11 cellular contexts compared by ENCODE assay signal in the genomic region with DNA sequence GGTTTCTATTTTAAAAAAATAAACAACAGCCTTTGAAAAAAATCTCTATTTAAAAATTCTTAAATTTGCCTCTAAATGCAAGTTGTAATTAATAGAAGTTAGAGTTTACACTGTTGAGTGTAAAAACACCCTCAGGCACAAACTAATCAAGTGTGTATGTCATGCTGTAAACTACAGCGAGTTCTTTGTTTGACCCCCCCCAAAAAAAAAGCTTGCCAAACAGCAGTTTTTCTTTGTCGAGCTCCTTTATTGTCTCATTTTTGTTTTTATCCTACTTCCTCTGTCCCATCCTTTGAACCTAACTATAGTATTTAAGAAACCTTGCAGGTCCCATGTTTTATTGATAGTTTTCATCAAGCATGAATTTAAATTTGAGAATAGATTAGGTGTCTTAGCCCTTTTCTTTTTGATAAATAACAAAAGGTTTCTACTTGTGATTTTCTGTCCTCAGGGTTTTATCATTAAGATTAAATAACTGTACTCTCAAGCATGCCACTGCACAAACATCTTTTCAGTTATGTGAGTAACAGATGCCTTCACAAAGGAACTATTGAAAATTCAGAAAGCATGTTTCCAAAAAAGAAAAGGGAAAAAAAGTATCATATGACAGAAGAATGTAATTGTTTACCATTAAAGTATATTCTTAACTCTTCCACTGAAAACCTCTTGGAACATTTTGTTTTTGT.
A peak's percentile ranks its signal among the peaks of the same experiment; 100 is the strongest.
DNase-seq lines count a peak whose midpoint lies in the region; ATAC-seq and TF ChIP-seq lines count a peak whose summit lies in the region.
"Had no signal": no experiment of that assay in that cellular context is flagged by ENCODE, and none has a peak within 500 bp of the region (broad histone marks: within the 10 kb centered on the region; RNA-seq: fewer than 3 reads in every experiment).

No MANE protein-coding gene starts in this region.

- ATAC-seq in gastrocnemius medialis: no peak
- ATAC-seq in HG02870 (IDR thresholded peaks at IDR 0.05; ENCODE audit: unreplicated experiment): no peak

- no peaks in the 10 kb centered on the region for H3K9me3 Mint-ChIP-seq in CD8-positive, alpha-beta memory T cell

- no CpG with 5 or more reads among the region's 2 CpGs for WGBS in neuronal stem cell (ENCODE audit: extremely low coverage in 2 of 2, insufficient read length in 2 of 2, insufficient replicate concordance in 1 of 2), 2 donors

- no peak overlapping the region for H3K4me3 Mint-ChIP-seq in CD8-positive, alpha-beta memory T cell

- no peaks in the 10 kb centered on the region for H3K9me2 ChIP-seq in OCI-LY7 (ENCODE audit: insufficient read depth, low read length)

- no TSS peak for BruUV-seq in OCI-LY7 (replicated peaks; lab: Mats Ljungman, UMichigan)

- POLR2A ChIA-PET in CD8-positive, alpha-beta memory T cell (lab: Charles Lee): interaction anchor here (0.6 to 1.0 kb wide), 2 partner anchors 34 to 175 kb away, joined by 3 to 7 read pairs; no protein-coding TSS in a partner anchor
- POLR2A ChIA-PET in OCI-LY7 (lab: Charles Lee): interaction anchor here (0.6 to 1.3 kb wide), 4 partner anchors 9 to 31 kb away, joined by 3 to 4 read pairs (median 4); no protein-coding TSS in a partner anchor

- TF ChIP-seq CTCF in OCI-LY7 (conservative IDR thresholded peaks at IDR 0.05; ENCODE audit: low read length) (no peak), gastrocnemius medialis (IDR thresholded peaks at IDR 0.05 in 4 of 5, conservative IDR thresholded peaks at IDR 0.05 in 1 of 5) (no peak)

- H3K23ac ChIP-seq in neuronal stem cell (ENCODE audit: low read depth, low read length, poor library complexity): no peak overlapping the region

- no peaks in the 10 kb centered on the region for H3K79me1 ChIP-seq in neuronal stem cell (ENCODE audit: low read depth, low read length)

- no peak overlapping the region for H4K8ac ChIP-seq in neuronal stem cell (ENCODE audit: low read depth, low read length)

- no peak for TF ChIP-seq POLR2A in gastrocnemius medialis (IDR thresholded peaks at IDR 0.05)

- no peak overlapping the region for H2BK15ac ChIP-seq in neuronal stem cell (ENCODE audit: low read length)

- H2BK12ac ChIP-seq in neuronal stem cell (ENCODE audit: low read length): no peak overlapping the region

- peaks cover 13% of the 10 kb centered on the region; the same call in 1 of the 2 replicates for H3K79me2 ChIP-seq in OCI-LY7 (ENCODE audit: insufficient read depth, low read depth, low read length)

- H4K20me1 ChIP-seq in OCI-LY7 (ENCODE audit: insufficient read depth, low read length): no peaks in the 10 kb centered on the region

- no peak for DNase-seq in CD8-positive, alpha-beta memory T cell
- DNase-seq in OCI-LY7 (ENCODE audit: low spot score): no peak
- DNase-seq in epithelial cell of prostate (ENCODE audit: low read depth, low spot score): no peak
- DNase-seq in gastrocnemius medialis: no peak
- DNase-seq in cerebellar nuclear complex (lab: John Stamatoyannopoulos, UW): no peak
- DNase-seq in neuronal stem cell (ENCODE audit: low spot score): no peak
- no peak for DNase-seq in stimulated activated CD4-positive, alpha-beta T cell treated with anti-CD3 and anti-CD28 coated beads, Interleukin-12 subunit alpha, Interleukin-12 subunit beta, amount 100 ng/mL, for 4 hours
- DNase-seq: activated CD4-positive, alpha-beta T cell treated with anti-CD3 and anti-CD28 coated beads for 4 hours; NCI-H2081 treated with DMSO at 0.1 percent for 48 hours; Peyer's patch had no signal

- H3K4ac ChIP-seq in neuronal stem cell (ENCODE audit: low read length): no peak overlapping the region

- no peak overlapping the region for H3K9ac ChIP-seq in neuronal stem cell (ENCODE audit: low read depth, low read length, poor library complexity)

- peaks cover under 1% of the 10 kb centered on the region for H3K36me3 ChIP-seq in CD8-positive, alpha-beta memory T cell (ENCODE audit: insufficient read depth, low read length)
- H3K36me3 ChIP-seq in OCI-LY7 (ENCODE audit: insufficient read depth, low read length) (peaks cover 68% of the 10 kb centered on the region), gastrocnemius medialis (peaks cover 11 to 67% of the 10 kb centered on the region in 2 donors), neuronal stem cell (replicated peaks in 1 of 2; ENCODE audit: control insufficient read depth in 2 of 2, insufficient read depth in 2 of 2, low read length in 2 of 2) (peaks cover 0 to 28% of the 10 kb centered on the region in 2 donors)

- no peak overlapping the region for H3K4me3 ChIP-seq in CD8-positive, alpha-beta memory T cell (ENCODE audit: low read length)
- H3K4me3 ChIP-seq in OCI-LY7 (ENCODE audit: low read depth, low read length, poor library complexity, severe bottlenecking) (no peak overlapping the region), gastrocnemius medialis (peak overlapping the region in 1 of 4 donors; percentile 22), neuronal stem cell (ENCODE audit: low read length in 2 of 2) (no peak overlapping the region)
- H3K4me3 ChIP-seq: Peyer's patch had no signal

- H3K18ac ChIP-seq in neuronal stem cell (ENCODE audit: low read length): no peak overlapping the region

- peaks cover 57 to 76% (median 68%) of the 10 kb centered on the region in 3 donors for H3K4me1 Mint-ChIP-seq in CD8-positive, alpha-beta memory T cell

- H3K27ac Mint-ChIP-seq in CD8-positive, alpha-beta memory T cell: peak overlapping the region in 5 of 8 donors; percentile 44 to 88 (median 56)

- CTCF ChIA-PET in CD8-positive, alpha-beta memory T cell (lab: Charles Lee): interaction anchor here (0.6 kb wide), 1 partner anchor 165 kb away, joined by 3 read pairs; no protein-coding TSS in a partner anchor
- CTCF ChIA-PET in OCI-LY7 (lab: Charles Lee; ENCODE audit: unreplicated experiment): interaction anchor here (0.6 kb wide), 1 partner anchor 161 kb away, joined by 3 read pairs; no protein-coding TSS in a partner anchor

- in situ Hi-C loops in gastrocnemius medialis (cut with MboI; ENCODE audit: low sequenced_read_pairs in 4 of 4): loop anchor here in 1 of 4 donors (25.0 kb wide), 1 partner anchor 1185 kb away; no protein-coding TSS in a partner anchor

- no peak overlapping the region for H3K14ac ChIP-seq in neuronal stem cell (ENCODE audit: low read length)

- no peak overlapping the region for H3K27ac ChIP-seq in CD8-positive, alpha-beta memory T cell (ENCODE audit: low read depth, low read length)
- H3K27ac ChIP-seq in OCI-LY7 (ENCODE audit: low read depth, low read length, poor library complexity, severe bottlenecking) (peak overlapping the region; percentile 4), epithelial cell of prostate (peak overlapping the region; percentile 90), gastrocnemius medialis (peak overlapping the region; percentile 95 to 99 (median 96)), neuronal stem cell (replicated peaks; ENCODE audit: low read length) (no peak overlapping the region)

- H3K4me2 ChIP-seq in OCI-LY7 (ENCODE audit: low read length): no peak overlapping the region
- H3K4me2 ChIP-seq in neuronal stem cell (ENCODE audit: insufficient read depth, low read length, poor library complexity, severe bottlenecking): no peak overlapping the region

- no peaks in the 10 kb centered on the region for H3K27me3 Mint-ChIP-seq in CD8-positive, alpha-beta memory T cell

- peaks cover 21% of the 10 kb centered on the region for H3K4me1 ChIP-seq in CD8-positive, alpha-beta memory T cell (ENCODE audit: insufficient read depth, low read length)
- H3K4me1 ChIP-seq in OCI-LY7 (ENCODE audit: insufficient read depth, low read length, poor library complexity, severe bottlenecking) (peaks cover 45% of the 10 kb centered on the region), gastrocnemius medialis (peaks cover 98 to 99% of the 10 kb centered on the region in 2 donors), neuronal stem cell (ENCODE audit: control insufficient read depth in 2 of 2, insufficient read depth in 1 of 2, low read depth in 1 of 2, low read length in 2 of 2) (peaks cover 0 to 19% of the 10 kb centered on the region in 2 donors)

- H3K9me3 ChIP-seq in CD8-positive, alpha-beta memory T cell (ENCODE audit: low read length): no peaks in the 10 kb centered on the region
- H3K9me3 ChIP-seq in OCI-LY7 (ENCODE audit: low read length) (no peaks in the 10 kb centered on the region), gastrocnemius medialis (no peaks in the 10 kb centered on the region), neuronal stem cell (replicated peaks in 1 of 2; ENCODE audit: control insufficient read depth in 2 of 2, insufficient read depth in 1 of 2, low read depth in 1 of 2, low read length in 2 of 2) (no peaks in the 10 kb centered on the region)
- H3K9me3 ChIP-seq: Peyer's patch had no signal

- no peak overlapping the region for H4K91ac ChIP-seq in neuronal stem cell (ENCODE audit: low read depth, low read length, poor library complexity)

- peaks cover 4 to 68% (median 27%) of the 10 kb centered on the region in 3 donors for H3K36me3 Mint-ChIP-seq in CD8-positive, alpha-beta memory T cell

- H2AFZ ChIP-seq in OCI-LY7 (ENCODE audit: low read length): no peak overlapping the region
- H2AFZ ChIP-seq in neuronal stem cell (ENCODE audit: low read length): no peak overlapping the region

- H2BK5ac ChIP-seq in neuronal stem cell (ENCODE audit: low read length): no peak overlapping the region

- intact Hi-C loops in OCI-LY7 (cut with micrococcal nuclease; ENCODE audit: unreplicated experiment) (no loop called here), gastrocnemius medialis (cut with DNase I; ENCODE audit: low total_unique reads) (loop anchor here (10.0 kb wide), 1 partner anchor 913 kb away; no protein-coding TSS in a partner anchor)

- H3K27me3 ChIP-seq in CD8-positive, alpha-beta memory T cell (ENCODE audit: insufficient read depth, low read length, poor library complexity, severe bottlenecking): no peaks in the 10 kb centered on the region
- H3K27me3 ChIP-seq in gastrocnemius medialis (no peaks in the 10 kb centered on the region), neuronal stem cell (ENCODE audit: control insufficient read depth in 3 of 3, insufficient read depth in 3 of 3, low read depth in 1 of 3, low read length in 3 of 3) (no peaks in the 10 kb centered on the region)
- H3K27me3 ChIP-seq: Peyer's patch had no signal

- H2AK5ac ChIP-seq in neuronal stem cell (ENCODE audit: low read depth, low read length): no peak overlapping the region

- H2BK120ac ChIP-seq in neuronal stem cell (ENCODE audit: low read depth, low read length): no peak overlapping the region

Comparison
In these comparisons a context has a peak if more than half of its experiments do, and no peak if none do; other contexts are left out.
1. H3K27ac ChIP-seq: peak in OCI-LY7 (single experiment), epithelial cell of prostate (single experiment) and gastrocnemius medialis (4 of 4); none in CD8-positive, alpha-beta memory T cell (single experiment) and neuronal stem cell (single experiment).